ENCODE assay signal across 22 cellular contexts in genomic region chr14:87547536-87547935, GRCh38.
A peak's percentile ranks its signal among the peaks of the same experiment; 100 is the strongest.
DNase-seq lines count a peak whose midpoint lies in the region; ATAC-seq, FAIRE-seq and TF ChIP-seq lines count a peak whose summit lies in the region.
"Had no signal": no experiment of that assay in that cellular context is flagged by ENCODE, and none has a peak within 500 bp of the region (broad histone marks: within the 10 kb centered on the region; RNA-seq: fewer than 3 reads in every experiment).

No MANE protein-coding gene starts in this region.

- no peak overlapping the region for H3K23ac ChIP-seq in mesendoderm (ENCODE audit: low read length)

- TF ChIP-seq POLR2A in HepG2 (IDR thresholded peaks at IDR 0.05; ENCODE audit: insufficient read depth in 1 of 2, low read depth in 2 of 2, low read length in 2 of 2) (no peak), right lobe of liver (IDR thresholded peaks at IDR 0.05) (no peak), prostate gland (IDR thresholded peaks at IDR 0.05) (no peak)

- H2BK15ac ChIP-seq in mesendoderm (replicated peaks; ENCODE audit: low read depth) = no peak overlapping the region

- TF ChIP-seq EP300 in HepG2 (IDR thresholded peaks at IDR 0.05; ENCODE audit: low read depth in 2 of 2, low read length in 2 of 2) (no peak), HepG2 (CRISPR knock-in tag; IDR thresholded peaks at IDR 0.05; ENCODE audit: borderline replicate concordance) (no peak)

- no peak overlapping the region for H3K4ac ChIP-seq in mesendoderm (ENCODE audit: low read depth, low read length)

- H3K9me3 ChIP-seq in HepG2 (ENCODE audit: low read length) (peaks cover 39% of the 10 kb centered on the region), right lobe of liver (no peaks in the 10 kb centered on the region), SJSA1 (replicated peaks) (no peaks in the 10 kb centered on the region), prostate gland (no peaks in the 10 kb centered on the region)
- H3K9me3 ChIP-seq: A549, Caco-2 had no signal

- CTCF ChIA-PET in HepG2 (lab: Yijun Ruan, JAX; ENCODE audit: low intra/inter-chr PET ratio, low total read pairs) = no interaction called here

- H2BK120ac ChIP-seq in mesendoderm (ENCODE audit: low read depth, low read length) = no peak overlapping the region

- H3K79me2 ChIP-seq in HepG2 (ENCODE audit: insufficient read depth, low read length) = no peaks in the 10 kb centered on the region
- no peaks in the 10 kb centered on the region for H3K79me2 ChIP-seq in mesendoderm (ENCODE audit: control insufficient read depth, insufficient read depth, low read length)

- BruUV-seq in HepG2 (replicated peaks; lab: Mats Ljungman, UMichigan) = no TSS peak

- no peaks in the 10 kb centered on the region for H4K20me1 ChIP-seq in HepG2 (ENCODE audit: insufficient read depth, low read length)
- H4K20me1 ChIP-seq: BLaER1 treated with 17β-estradiol and CSF1 and Interleukin-3, amounts not matched to agents 10 nM and 100 nM had no signal

- H3K36me3 ChIP-seq in HepG2 (replicated peaks in 1 of 2; ENCODE audit: control insufficient read depth in 1 of 2, insufficient read depth in 2 of 2, low read length in 2 of 2) (no peaks in the 10 kb centered on the region), right lobe of liver (no peaks in the 10 kb centered on the region), SJSA1 (no peaks in the 10 kb centered on the region), mesendoderm (ENCODE audit: control insufficient read depth, insufficient read depth, low read length) (no peaks in the 10 kb centered on the region), prostate gland (no peaks in the 10 kb centered on the region)
- H3K36me3 ChIP-seq: BLaER1 treated with 17β-estradiol and CSF1 and Interleukin-3, amounts not matched to agents 10 nM and 100 nM had no signal

- H3K27ac ChIP-seq in HepG2 (ENCODE audit: extremely low read length, insufficient read depth, low read length) (no peak overlapping the region), right lobe of liver (no peak overlapping the region), SJSA1 (peak overlapping the region; percentile 47), mesendoderm (ENCODE audit: low read depth, low read length) (no peak overlapping the region), prostate gland (no peak overlapping the region)
- H3K27ac ChIP-seq: 22Rv1; A549; BLaER1 treated with 17β-estradiol and CSF1 and Interleukin-3, amounts not matched to agents 10 nM and 100 nM; C4-2B had no signal

- no peak for TF ChIP-seq RAD21 in HepG2 (CRISPR knock-in tag; IDR thresholded peaks at IDR 0.05)

- no peaks in the 10 kb centered on the region for H3K79me1 ChIP-seq in mesendoderm (ENCODE audit: low read length)

- H3K56ac ChIP-seq in mesendoderm (ENCODE audit: low read length) = no peak overlapping the region

- H3K4me3 ChIP-seq in HepG2 (replicated peaks in 1 of 3; ENCODE audit: insufficient read depth in 1 of 3, low read depth in 2 of 3, low read length in 3 of 3) (no peak overlapping the region), right lobe of liver (no peak overlapping the region), SJSA1 (no peak overlapping the region), mesendoderm (ENCODE audit: low read length) (no peak overlapping the region), prostate gland (no peak overlapping the region)
- H3K4me3 ChIP-seq: A549; BLaER1 treated with 17β-estradiol and CSF1 and Interleukin-3, amounts not matched to agents 10 nM and 100 nM; GM12878 had no signal

- H3K4me2 ChIP-seq in HepG2 (ENCODE audit: low read depth, low read length) (no peak overlapping the region), mesendoderm (ENCODE audit: low read length) (no peak overlapping the region)
- H3K4me2 ChIP-seq: A549; BLaER1 treated with 17β-estradiol and CSF1 and Interleukin-3, amounts not matched to agents 10 nM and 100 nM had no signal

- no peak overlapping the region for H2BK5ac ChIP-seq in mesendoderm (ENCODE audit: low read length)

- FAIRE-seq in HepG2 (lab: Jason Lieb, UNC) = no peak
- FAIRE-seq: A549, D721Med, GM12878, GM12892, GM18507 had no signal

- intact Hi-C loops in HepG2 (cut with micrococcal nuclease; ENCODE audit: unreplicated experiment) (no loop called here), right lobe of liver (cut with DNase I) (no loop called here), prostate gland (cut with DNase I) (no loop called here)

- H4K8ac ChIP-seq in mesendoderm (ENCODE audit: low read depth, low read length) = no peak overlapping the region

- no peaks in the 10 kb centered on the region for H3K4me1 ChIP-seq in HepG2 (ENCODE audit: insufficient read depth, low read length)
- H3K4me1 ChIP-seq in right lobe of liver = no peaks in the 10 kb centered on the region
- 0 out of 2 replicates have a peak, but pooled peaks cover 4% of the 10 kb centered on the region for H3K4me1 ChIP-seq in SJSA1 (replicated peaks)
- no peaks in the 10 kb centered on the region for H3K4me1 ChIP-seq in mesendoderm (ENCODE audit: control insufficient read depth, low read depth, low read length)
- no peaks in the 10 kb centered on the region for H3K4me1 ChIP-seq in prostate gland (replicated peaks)
- H3K4me1 ChIP-seq: A549; BLaER1 treated with 17β-estradiol and CSF1 and Interleukin-3, amounts not matched to agents 10 nM and 100 nM; Caco-2 had no signal

- in situ Hi-C loops in HepG2 (cut with HindIII; ENCODE audit: extremely low pct_ligation_motif_present, low pct_unique_long_range_greater_than_20kb) = no loop called here

- ATAC-seq in HepG2 (no peak), right lobe of liver (no peak), HG02678 (IDR thresholded peaks at IDR 0.05; ENCODE audit: unreplicated experiment) (no peak)
- ATAC-seq: A549; CD8-positive, alpha-beta T cell; GM12878 had no signal

- 30% methylated on average over 4 of the region's 5 CpGs for WGBS in HepG2 (ENCODE audit: low lambda C conversion rate)
- 37% methylated on average over 5 of the region's 5 CpGs for WGBS in right lobe of liver (ENCODE audit: insufficient coverage, low coverage, low lambda C conversion rate, missing lambda C conversion rate)
- WGBS in mesendoderm (ENCODE audit: extremely low coverage, insufficient coverage, low lambda C conversion rate) = no CpG with 5 or more reads among the region's 5 CpGs
- WGBS in prostate gland = 73% methylated on average over 5 of the region's 5 CpGs

- TF ChIP-seq CTCF in HepG2 (CRISPR knock-in tag; IDR thresholded peaks at IDR 0.05) = no peak
- no peak for TF ChIP-seq CTCF in right lobe of liver (IDR thresholded peaks at IDR 0.05)
- TF ChIP-seq CTCF in prostate gland (IDR thresholded peaks at IDR 0.05) = no peak

- DNase-seq in HepG2 (ENCODE audit: low spot score) = no peak
- no peak for DNase-seq in right lobe of liver
- DNase-seq in SJSA1 (ENCODE audit: low read depth in 1 of 2, low spot score in 2 of 2) = peak in 1 of 2 experiments; percentile 11
- no peak for DNase-seq in mesendoderm
- DNase-seq in prostate gland (ENCODE audit: low spot score) = no peak
- DNase-seq: AML-193; Caco-2; Calu3; CD4-positive, alpha-beta T cell; CD8-positive, alpha-beta T cell; DMS79 treated with DMSO at 0.1 percent for 48 hours; EL; GDM1 had no signal

- H4K5ac ChIP-seq in mesendoderm (ENCODE audit: low read length) = no peak overlapping the region

- POLR2A ChIA-PET in HepG2 (lab: Yijun Ruan, JAX) = no interaction called here

- no peak overlapping the region for H2AFZ ChIP-seq in HepG2 (ENCODE audit: low read length)

- H2AK5ac ChIP-seq in mesendoderm (ENCODE audit: low read length) = no peak overlapping the region

- peak overlapping the region; percentile 68 for H3K18ac ChIP-seq in mesendoderm (ENCODE audit: low read length)

- H3K27me3 ChIP-seq in HepG2 (ENCODE audit: control insufficient read depth in 1 of 2, insufficient read depth in 2 of 2, low read length in 2 of 2) (no peaks in the 10 kb centered on the region), right lobe of liver (no peaks in the 10 kb centered on the region), SJSA1 (replicated peaks) (no peaks in the 10 kb centered on the region), mesendoderm (ENCODE audit: insufficient read depth, low read length, poor library complexity) (no peaks in the 10 kb centered on the region), prostate gland (replicated peaks; ENCODE audit: insufficient read depth) (no peaks in the 10 kb centered on the region)
- H3K27me3 ChIP-seq: BLaER1 treated with 17β-estradiol and CSF1 and Interleukin-3, amounts not matched to agents 10 nM and 100 nM had no signal

- H3K9ac ChIP-seq in HepG2 (ENCODE audit: insufficient read depth, low read depth, low read length) = no peak overlapping the region
- no peak overlapping the region for H3K9ac ChIP-seq in mesendoderm (ENCODE audit: low read length)
- H3K9ac ChIP-seq: BLaER1 treated with 17β-estradiol and CSF1 and Interleukin-3, amounts not matched to agents 10 nM and 100 nM had no signal

TF ChIP-seq in HepG2, 621 proteins besides CTCF, POLR2A, EP300 and RAD21 (continues in another document):
- TF ChIP-seq ZFAT (CRISPR knock-in tag; conservative IDR thresholded peaks at IDR 0.05) = no peak
- TF ChIP-seq, protein P1, sequence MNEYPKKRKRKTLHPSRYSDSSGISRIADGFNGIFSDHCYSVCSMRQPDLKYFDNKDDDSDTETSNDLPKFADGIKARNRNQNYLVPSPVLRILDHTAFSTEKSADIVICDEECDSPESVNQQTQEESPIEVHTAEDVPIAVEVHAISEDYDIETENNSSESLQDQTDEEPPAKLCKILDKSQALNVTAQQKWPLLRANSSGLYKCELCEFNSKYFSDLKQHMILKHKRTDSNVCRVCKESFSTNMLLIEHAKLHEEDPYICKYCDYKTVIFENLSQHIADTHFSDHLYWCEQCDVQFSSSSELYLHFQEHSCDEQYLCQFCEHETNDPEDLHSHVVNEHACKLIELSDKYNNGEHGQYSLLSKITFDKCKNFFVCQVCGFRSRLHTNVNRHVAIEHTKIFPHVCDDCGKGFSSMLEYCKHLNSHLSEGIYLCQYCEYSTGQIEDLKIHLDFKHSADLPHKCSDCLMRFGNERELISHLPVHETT (CRISPR knock-in tag; conservative IDR thresholded peaks at IDR 0.05) = no peak
- TF ChIP-seq, protein P2, sequence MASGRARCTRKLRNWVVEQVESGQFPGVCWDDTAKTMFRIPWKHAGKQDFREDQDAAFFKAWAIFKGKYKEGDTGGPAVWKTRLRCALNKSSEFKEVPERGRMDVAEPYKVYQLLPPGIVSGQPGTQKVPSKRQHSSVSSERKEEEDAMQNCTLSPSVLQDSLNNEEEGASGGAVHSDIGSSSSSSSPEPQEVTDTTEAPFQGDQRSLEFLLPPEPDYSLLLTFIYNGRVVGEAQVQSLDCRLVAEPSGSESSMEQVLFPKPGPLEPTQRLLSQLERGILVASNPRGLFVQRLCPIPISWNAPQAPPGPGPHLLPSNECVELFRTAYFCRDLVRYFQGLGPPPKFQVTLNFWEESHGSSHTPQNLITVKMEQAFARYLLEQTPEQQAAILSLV (CRISPR knock-in tag; IDR thresholded peaks at IDR 0.05; ENCODE audit: borderline replicate concordance) = no peak
- no peak for TF ChIP-seq ZBTB42 (CRISPR knock-in tag; IDR thresholded peaks at IDR 0.05)
- TF ChIP-seq POLR2AphosphoS5 (IDR thresholded peaks at IDR 0.05; ENCODE audit: low read depth, low read length) = no peak
- no peak for TF ChIP-seq ZKSCAN1 (IDR thresholded peaks at IDR 0.05; ENCODE audit: low read length)
- TF ChIP-seq AGO2 (optimal IDR thresholded peaks at IDR 0.05; ENCODE audit: low read depth, low read length) = no peak
- no peak for TF ChIP-seq KLF16 (CRISPR knock-in tag; IDR thresholded peaks at IDR 0.05)
- peak; percentile 90 for TF ChIP-seq CREB1 (IDR thresholded peaks at IDR 0.05)
- no peak for TF ChIP-seq CREB1 (CRISPR knock-in tag; IDR thresholded peaks at IDR 0.05)
